ENCODE assay signal across 8 cellular contexts in genomic region chr10:72694476-72695369, GRCh38. TPM values are rescaled to one million over a fixed set of nuclear protein-coding genes. Genes with fewer than 3 reads are reported as not detected.
DNase-seq lines count a peak whose midpoint lies in the region; ATAC-seq and TF ChIP-seq lines count a peak whose summit lies in the region.

No MANE protein-coding gene starts in this region.

- peaks cover 0 to 33% (median 13%) of the 10 kb centered on the region in 4 donors for H3K4me1 ChIP-seq in tibial nerve

- no peaks in the 10 kb centered on the region for H3K36me3 ChIP-seq in tibial nerve

- no peak overlapping the region for H3K4me3 ChIP-seq in AG09309 (ENCODE audit: control insufficient read depth, low read depth, low read length)
- H3K4me3 ChIP-seq in GM12875 (ENCODE audit: low read depth, low read length) = no peak overlapping the region
- H3K4me3 ChIP-seq in foreskin fibroblast (ENCODE audit: low read depth in 1 of 2, low read length in 2 of 2) = peak overlapping the region in 1 of 2 donors; percentile 97
- no peak overlapping the region for H3K4me3 ChIP-seq in tibial nerve

- TF ChIP-seq CTCF in AG09309 (IDR thresholded peaks at IDR 0.05; ENCODE audit: control insufficient read depth, insufficient read depth, low read depth, low read length, missing control alignments) (peak; percentile 58), GM12875 (IDR thresholded peaks at IDR 0.05; ENCODE audit: borderline replicate concordance, insufficient read depth, low read depth, low read length) (0 out of 2 replicates have a peak, but pooled peaks have one; percentile 6), foreskin fibroblast (IDR thresholded peaks at IDR 0.05; ENCODE audit: low read depth, low read length) (peak; percentile 58), tibial nerve (IDR thresholded peaks at IDR 0.05) (peak in 3 of 5 experiments; percentile 19 to 43 (median 29))

- ATAC-seq in GM19328 (IDR thresholded peaks at IDR 0.05; ENCODE audit: unreplicated experiment) = no peak

- WGBS in tibial nerve, 2 donors = 43 to 45% methylated on average over 6 of the region's 6 CpGs

- DNase-seq in AG09309 (ENCODE audit: low read depth) (no peak), SIG-M5 (lab: John Stamatoyannopoulos, UW) (peak; percentile 76), foreskin fibroblast (peak; percentile 38 to 73), tibial nerve (ENCODE audit: low spot score in 2 of 2) (no peak)
- DNase-seq in activated CD4-positive, CD25-positive, alpha-beta regulatory T cell (lab: John Stamatoyannopoulos, UW) = no peak
- DNase-seq in activated CD8-positive, alpha-beta memory T cell treated with anti-CD3 and anti-CD28 coated beads, Interleukin-2, amount 50 U/mL, for 48 hours = no peak

- no peaks in the 10 kb centered on the region for H3K9me3 ChIP-seq in tibial nerve

- no peak for TF ChIP-seq EP300 in tibial nerve (IDR thresholded peaks at IDR 0.05)

- H3K27me3 ChIP-seq in tibial nerve = no peaks in the 10 kb centered on the region

- no peak for TF ChIP-seq POLR2A in tibial nerve (IDR thresholded peaks at IDR 0.05)

- no peak overlapping the region for H3K27ac ChIP-seq in tibial nerve

RNA-seq across cellular contexts. Expression of gene MCU, which starts 2.8 kb away (rescaled TPM):
- 10 to 100 TPM in 3 of 4 donors, 1 to 10 TPM in 1; 6.7 to 16.4 (median 14.2) TPM for total RNA-seq in tibial nerve

Comparison
In these comparisons a context has a peak if more than half of its experiments do, and no peak if none do; other contexts are left out.
1. DNase-seq: peak in SIG-M5 (single experiment) and foreskin fibroblast (2 of 2); none in AG09309 (single experiment), tibial nerve (0 of 2), activated CD4-positive, CD25-positive, alpha-beta regulatory T cell (0 of 4) and activated CD8-positive, alpha-beta memory T cell treated with anti-CD3 and anti-CD28 coated beads, Interleukin-2, amount 50 U/mL, for 48 hours (single experiment).
2. CTCF ChIP-seq: peak in every context shown above with its lines; median percentile 58 in AG09309; 58 in foreskin fibroblast; 29 in tibial nerve; 6 in GM12875.